8 cellular contexts compared by ENCODE assay signal in the genomic region with DNA sequence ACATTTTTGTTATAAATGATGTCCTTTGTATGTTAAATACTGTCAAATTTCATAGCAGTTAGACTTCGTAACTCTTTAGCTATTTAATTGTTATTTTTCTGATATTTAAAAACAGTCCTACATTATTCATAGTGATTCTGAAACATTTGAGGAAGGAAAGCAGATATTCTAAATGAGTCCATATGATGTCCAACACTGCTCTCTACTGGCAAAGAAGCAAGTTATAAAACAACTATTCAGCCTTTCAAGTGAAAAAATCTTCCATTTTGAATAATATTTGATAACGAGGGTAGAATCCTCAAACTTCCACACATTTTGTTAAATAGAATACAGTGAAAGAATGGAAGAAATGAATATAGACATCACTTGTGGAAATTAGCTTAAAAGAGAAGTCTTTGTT.
DNase-seq lines count a peak whose midpoint lies in the region; ATAC-seq and TF ChIP-seq lines count a peak whose summit lies in the region.

No MANE protein-coding gene starts in this region.

- 4% methylated on average over 2 of the region's 2 CpGs for WGBS in SK-N-SH (ENCODE audit: low lambda C conversion rate)
- 0 to 6% methylated on average over 2 of the region's 2 CpGs for WGBS in gastroesophageal sphincter (ENCODE audit: low coverage in 1 of 2), 2 donors
- 1 to 6% methylated on average over 2 of the region's 2 CpGs for WGBS in tibial nerve, 2 donors

- H3K4me1 ChIP-seq in Loucy (ENCODE audit: insufficient read depth, low read length, poor library complexity, severe bottlenecking) (no peaks in the 10 kb centered on the region), SK-N-SH (ENCODE audit: control insufficient read depth in 1 of 2, insufficient read depth in 2 of 2, low read depth in 1 of 2, low read length in 1 of 2) (peaks cover 3 to 15% of the 10 kb centered on the region in 2 experiments; a peak in 3 of 4 replicates), gastroesophageal sphincter (peaks cover 0 to 1% (median 0%) of the 10 kb centered on the region in 3 donors), tibial nerve (peaks cover 0 to 22% (median 0%) of the 10 kb centered on the region in 4 donors)

- intact Hi-C loops in activated naive CD4-positive, alpha-beta T cell treated with anti-CD3 and anti-CD28 coated beads for 36 hours (cut with micrococcal nuclease) = loop anchor here (1.0 kb wide), 2 partner anchors 931 to 1012 kb away; no protein-coding TSS in a partner anchor

- H3K27ac ChIP-seq in SK-N-SH (ENCODE audit: low read depth in 2 of 2, low read length in 1 of 2) (peak overlapping the region in 1 of 2 experiments; percentile 81; a peak in 2 of 4 replicates), gastroesophageal sphincter (no peak overlapping the region), tibial nerve (no peak overlapping the region)

- H2AFZ ChIP-seq in Loucy (ENCODE audit: low read length) (peak overlapping the region; percentile 65; the same call in 1 of the 2 replicates), SK-N-SH (ENCODE audit: low read depth) (no peak overlapping the region; the same call in 1 of the 2 replicates)

- H3K4me1 Mint-ChIP-seq in activated naive CD4-positive, alpha-beta T cell treated with anti-CD3 and anti-CD28 coated beads for 36 hours (ENCODE audit: low read depth) = no peaks in the 10 kb centered on the region

- H3K4me2 ChIP-seq in Loucy (ENCODE audit: low read depth, low read length, poor library complexity, severe bottlenecking) (peak overlapping the region; percentile 38), SK-N-SH (no peak overlapping the region)

- H3K4me3 Mint-ChIP-seq in activated naive CD4-positive, alpha-beta T cell treated with anti-CD3 and anti-CD28 coated beads for 36 hours = no peak overlapping the region

- H3K36me3 Mint-ChIP-seq in activated naive CD4-positive, alpha-beta T cell treated with anti-CD3 and anti-CD28 coated beads for 36 hours (ENCODE audit: low read depth) = no peaks in the 10 kb centered on the region

- TF ChIP-seq CTCF in AG09309 (IDR thresholded peaks at IDR 0.05; ENCODE audit: control insufficient read depth, insufficient read depth, low read depth, low read length, missing control alignments) (peak; percentile 45), Loucy (conservative IDR thresholded peaks at IDR 0.05; ENCODE audit: low read length) (peak; percentile 80), SK-N-SH (IDR thresholded peaks at IDR 0.05) (peak; percentile 84), gastroesophageal sphincter (IDR thresholded peaks at IDR 0.05) (peak in 3 of 4 experiments; percentile 48 to 55 (median 53)), tibial nerve (IDR thresholded peaks at IDR 0.05) (peak; percentile 10 to 71 (median 59))

- no peaks in the 10 kb centered on the region for H3K36me3 ChIP-seq in Loucy (ENCODE audit: insufficient read depth, low read length)
- H3K36me3 ChIP-seq in SK-N-SH (replicated peaks in 1 of 2; ENCODE audit: control insufficient read depth in 1 of 2, insufficient read depth in 2 of 2, low read length in 1 of 2) = peaks cover 0 to 4% of the 10 kb centered on the region in 2 experiments
- no peaks in the 10 kb centered on the region for H3K36me3 ChIP-seq in gastroesophageal sphincter
- H3K36me3 ChIP-seq in tibial nerve = no peaks in the 10 kb centered on the region

- H3K9me3 ChIP-seq in Loucy (ENCODE audit: insufficient read depth, low read depth, low read length) (no peaks in the 10 kb centered on the region), SK-N-SH (no peaks in the 10 kb centered on the region), gastroesophageal sphincter (no peaks in the 10 kb centered on the region), tibial nerve (no peaks in the 10 kb centered on the region)

- H3K27me3 Mint-ChIP-seq in activated naive CD4-positive, alpha-beta T cell treated with anti-CD3 and anti-CD28 coated beads for 36 hours (ENCODE audit: low read depth) = no peaks in the 10 kb centered on the region

- POLR2A ChIA-PET in SK-N-SH (lab: Yijun Ruan, JAX) = no interaction called here

- CTCF ChIA-PET in SK-N-SH (lab: Yijun Ruan, JAX) = interaction anchor here (0.6 to 3.1 kb wide), 24 partner anchors 10 to 1013 kb away, joined by 3 to 36 read pairs (median 3); a partner anchor contains a TSS
- CTCF ChIA-PET in activated naive CD4-positive, alpha-beta T cell treated with anti-CD3 and anti-CD28 coated beads for 36 hours (lab: Charles Lee) = interaction anchor here (1.2 to 1.7 kb wide), 2 partner anchors 525 to 1012 kb away, joined by 3 to 4 read pairs; no protein-coding TSS in a partner anchor

- H3F3A ChIP-seq in Loucy (ENCODE audit: low read depth) (no peaks in the 10 kb centered on the region), SK-N-SH (replicated peaks; ENCODE audit: insufficient read depth) (peaks cover 11% of the 10 kb centered on the region)

- H3K4me3 ChIP-seq in AG09309 (ENCODE audit: control insufficient read depth, low read depth, low read length) (no peak overlapping the region), Loucy (ENCODE audit: low read length, poor library complexity, severe bottlenecking) (peak overlapping the region; percentile 11), SK-N-SH (ENCODE audit: low read depth in 2 of 2, low read length in 1 of 2) (peak overlapping the region in 1 of 2 experiments; percentile 0; a peak in 1 of 4 replicates), gastroesophageal sphincter (no peak overlapping the region), tibial nerve (no peak overlapping the region)

- no peaks in the 10 kb centered on the region for H3K9me3 Mint-ChIP-seq in activated naive CD4-positive, alpha-beta T cell treated with anti-CD3 and anti-CD28 coated beads for 36 hours

- DNase-seq in AG09309 (ENCODE audit: low read depth) (peak; percentile 41), SK-N-SH (peak; percentile 14), tibial nerve (ENCODE audit: low spot score in 2 of 2) (no peak)
- no peak for DNase-seq in activated naive CD4-positive, alpha-beta T cell treated with anti-CD3 and anti-CD28 coated beads for 36 hours

- no peaks in the 10 kb centered on the region for H3K9me2 ChIP-seq in Loucy (replicated peaks; ENCODE audit: low read depth, low read length)
- no peaks in the 10 kb centered on the region for H3K9me2 ChIP-seq in SK-N-SH

- H3K79me2 ChIP-seq in Loucy (ENCODE audit: insufficient read depth, low read length) (no peaks in the 10 kb centered on the region), SK-N-SH (ENCODE audit: insufficient read depth) (peaks cover 4% of the 10 kb centered on the region; the same call in 1 of the 2 replicates)

- TF ChIP-seq EP300 in SK-N-SH (IDR thresholded peaks at IDR 0.05; ENCODE audit: borderline replicate concordance in 1 of 2, low read depth in 1 of 2, low read length in 1 of 2) = no peak
- no peak for TF ChIP-seq EP300 in gastroesophageal sphincter (IDR thresholded peaks at IDR 0.05)
- no peak for TF ChIP-seq EP300 in tibial nerve (IDR thresholded peaks at IDR 0.05)

- peak; percentile 61 for ATAC-seq in GM19035 (IDR thresholded peaks at IDR 0.05; ENCODE audit: unreplicated experiment)
- no peak for ATAC-seq in gastroesophageal sphincter
- no peak for ATAC-seq in GM18873 (IDR thresholded peaks at IDR 0.05; ENCODE audit: low FRiP score, unreplicated experiment)

- H3K27me3 ChIP-seq in Loucy (ENCODE audit: insufficient read depth, low read length, poor library complexity, severe bottlenecking) (no peaks in the 10 kb centered on the region), SK-N-SH (ENCODE audit: insufficient read depth) (no peaks in the 10 kb centered on the region), gastroesophageal sphincter (no peaks in the 10 kb centered on the region), tibial nerve (no peaks in the 10 kb centered on the region)

- H3K27ac Mint-ChIP-seq in activated naive CD4-positive, alpha-beta T cell treated with anti-CD3 and anti-CD28 coated beads for 36 hours = no peak overlapping the region

- H4K20me1 ChIP-seq in Loucy (ENCODE audit: insufficient read depth, low read length, poor library complexity, severe bottlenecking) (no peaks in the 10 kb centered on the region), SK-N-SH (ENCODE audit: insufficient read depth) (no peaks in the 10 kb centered on the region)

- peak; percentile 96 for TF ChIP-seq RAD21 in SK-N-SH (IDR thresholded peaks at IDR 0.05; ENCODE audit: low read length)

- H3K9ac ChIP-seq in Loucy (ENCODE audit: low read depth, low read length, poor library complexity, severe bottlenecking) = no peak overlapping the region
- no peak overlapping the region for H3K9ac ChIP-seq in SK-N-SH

- TF ChIP-seq POLR2A in gastroesophageal sphincter (IDR thresholded peaks at IDR 0.05) = no peak
- no peak for TF ChIP-seq POLR2A in tibial nerve (IDR thresholded peaks at IDR 0.05)

TF ChIP-seq in SK-N-SH, 30 proteins besides CTCF, POLR2A, EP300 and RAD21:
- TF ChIP-seq RCOR1 (IDR thresholded peaks at IDR 0.05; ENCODE audit: low read length) = no peak
- no peak for TF ChIP-seq SIN3A (IDR thresholded peaks at IDR 0.05; ENCODE audit: borderline replicate concordance, low read depth, low read length)
- TF ChIP-seq SMC3 (IDR thresholded peaks at IDR 0.05; ENCODE audit: low read depth, low read length) = peak; percentile 65
- TF ChIP-seq NFIC (IDR thresholded peaks at IDR 0.05; ENCODE audit: borderline replicate concordance) = no peak
- TF ChIP-seq FOSL2 (IDR thresholded peaks at IDR 0.05; ENCODE audit: borderline replicate concordance, low read depth) = no peak
- peak; percentile 12; the same call in 1 of the 2 replicates for TF ChIP-seq YY1 (IDR thresholded peaks at IDR 0.05; ENCODE audit: low read depth)
- no peak for TF ChIP-seq GABPA (IDR thresholded peaks at IDR 0.05; ENCODE audit: low read depth)

Comparison
In these comparisons a context has a peak if more than half of its experiments do, and no peak if none do; other contexts are left out.
1. DNase-seq: peak in AG09309 (single experiment) and SK-N-SH (single experiment); none in tibial nerve (0 of 2) and activated naive CD4-positive, alpha-beta T cell treated with anti-CD3 and anti-CD28 coated beads for 36 hours (single experiment).
2. Peak in every context shown above with its lines, with median percentiles within 50 percentile points of each other: CTCF ChIP-seq.